Comparison of ENCODE assay signal across 15 cellular contexts in genomic region chr3:193853511-193854219, GRCh38.
DNase-seq lines count a peak whose midpoint lies in the region; TF ChIP-seq lines count a peak whose summit lies in the region.
"Had no signal": no experiment of that assay in that cellular context is flagged by ENCODE, and none has a peak within 500 bp of the region (broad histone marks: within the 10 kb centered on the region; RNA-seq: fewer than 3 reads in every experiment).

No MANE protein-coding gene starts in this region.

- 48 to 65% methylated on average over 3 of the region's 3 CpGs for WGBS in esophagus squamous epithelium, 2 donors
- WGBS in stomach, 5 donors, result 33 to 53% (median 49%) methylated on average over 3 of the region's 3 CpGs

- H3K4me1 Mint-ChIP-seq in T-helper 2 cell treated with Interferon-gamma antibody and Interleukin-4, amounts not matched to agents 5 μg/mL and 100 μg/mL, for 36 hours (ENCODE audit: low read depth), result no peaks in the 10 kb centered on the region

- H3K36me3 ChIP-seq in SK-N-MC (ENCODE audit: insufficient read depth, low read length) (no peaks in the 10 kb centered on the region), esophagus squamous epithelium (no peaks in the 10 kb centered on the region), stomach (no peaks in the 10 kb centered on the region)
- H3K36me3 ChIP-seq: WERI-Rb-1 had no signal

- DNase-seq in SIG-M5 treated with dmso at 0.1 percent for 504 hours (lab: John Stamatoyannopoulos, UW; ENCODE audit: unreplicated experiment), result peak; percentile 54
- DNase-seq in SIG-M5 (lab: John Stamatoyannopoulos, UW), result no peak
- no peak for DNase-seq in SK-N-MC (ENCODE audit: low read depth, low spot score)
- no peak for DNase-seq in esophagus squamous epithelium (lab: John Stamatoyannopoulos, UW)
- no peak for DNase-seq in stomach
- DNase-seq in MV-4-11 (lab: John Stamatoyannopoulos, UW), result no peak
- DNase-seq in NCI-H1105 (lab: John Stamatoyannopoulos, UW), result no peak
- no peak for DNase-seq in T-helper 2 cell treated with Interferon-gamma antibody and Interleukin-4, amounts not matched to agents 5 μg/mL and 100 μg/mL, for 36 hours (ENCODE audit: low spot score)
- DNase-seq: 8988T; activated CD8-positive, alpha-beta memory T cell treated with anti-CD3 and anti-CD28 coated beads, Interleukin-2, amount 50 U/mL, for 4 hours; DND-41; effector memory CD4-positive, alpha-beta T cell; HFFc6; retina; WERI-Rb-1 had no signal

- H3K27me3 ChIP-seq in esophagus squamous epithelium (no peaks in the 10 kb centered on the region), stomach (no peaks in the 10 kb centered on the region)

- TF ChIP-seq POLR2A in esophagus squamous epithelium (IDR thresholded peaks at IDR 0.05) (no peak), stomach (IDR thresholded peaks at IDR 0.05) (no peak)

- intact Hi-C loops in esophagus squamous epithelium (cut with DNase I) (no loop called here), stomach (cut with DNase I; ENCODE audit: low total_unique reads) (no loop called here)

- H3K9me3 Mint-ChIP-seq in T-helper 2 cell treated with Interferon-gamma antibody and Interleukin-4, amounts not matched to agents 5 μg/mL and 100 μg/mL, for 36 hours, result no peaks in the 10 kb centered on the region
- H3K9me3 Mint-ChIP-seq: HFFc6 had no signal

- H3K27ac ChIP-seq in SK-N-MC, result peak overlapping the region; percentile 11; the same call in 1 of the 2 replicates
- H3K27ac ChIP-seq in esophagus squamous epithelium, result peak overlapping the region; percentile 53 to 80 (median 72)
- peak overlapping the region; percentile 70 to 89 (median 80) for H3K27ac ChIP-seq in stomach
- H3K27ac ChIP-seq: WERI-Rb-1 had no signal

- no peak overlapping the region for H3K9ac ChIP-seq in SK-N-MC (ENCODE audit: insufficient read length)

- H3K4me3 Mint-ChIP-seq in T-helper 2 cell treated with Interferon-gamma antibody and Interleukin-4, amounts not matched to agents 5 μg/mL and 100 μg/mL, for 36 hours, result no peak overlapping the region
- H3K4me3 Mint-ChIP-seq: HFFc6 had no signal

- TF ChIP-seq CTCF in esophagus squamous epithelium (IDR thresholded peaks at IDR 0.05) (peak in 1 of 6 experiments; percentile 5), stomach (IDR thresholded peaks at IDR 0.05) (no peak)

- no peaks in the 10 kb centered on the region for H3K36me3 Mint-ChIP-seq in T-helper 2 cell treated with Interferon-gamma antibody and Interleukin-4, amounts not matched to agents 5 μg/mL and 100 μg/mL, for 36 hours (ENCODE audit: low read depth)

- H3K4me3 ChIP-seq in SK-N-MC (no peak overlapping the region), esophagus squamous epithelium (no peak overlapping the region), stomach (no peak overlapping the region)

- H3K27ac Mint-ChIP-seq in T-helper 2 cell treated with Interferon-gamma antibody and Interleukin-4, amounts not matched to agents 5 μg/mL and 100 μg/mL, for 36 hours, result no peak overlapping the region
- H3K27ac Mint-ChIP-seq: HFFc6 had no signal

- TF ChIP-seq EP300 in stomach (IDR thresholded peaks at IDR 0.05), result no peak

- H3K9me3 ChIP-seq in SK-N-MC (ENCODE audit: low read depth, low read length) (no peaks in the 10 kb centered on the region), esophagus squamous epithelium (no peaks in the 10 kb centered on the region), stomach (no peaks in the 10 kb centered on the region)

- H3K4me1 ChIP-seq in esophagus squamous epithelium (peaks cover 10 to 51% (median 17%) of the 10 kb centered on the region in 3 donors), stomach (peaks cover 34 to 40% (median 39%) of the 10 kb centered on the region in 4 donors)

- peaks cover 14% of the 10 kb centered on the region for H3K27me3 Mint-ChIP-seq in T-helper 2 cell treated with Interferon-gamma antibody and Interleukin-4, amounts not matched to agents 5 μg/mL and 100 μg/mL, for 36 hours (ENCODE audit: low read depth)

Comparison
In these comparisons a context has a peak if more than half of its experiments do, and no peak if none do; other contexts are left out.
1. H3K27ac ChIP-seq: peak in every context shown above with its lines; median percentile 80 in stomach; 72 in esophagus squamous epithelium; 11 in SK-N-MC.